1 cellular context compared by ENCODE assay signal in genomic region chr11:133896642-133897330, GRCh38.
TF ChIP-seq lines count a peak whose summit lies in the region.

No MANE protein-coding gene starts in this region.

TF ChIP-seq in H1, 55 proteins besides CTCF, POLR2A, EP300 and RAD21:
- TF ChIP-seq SRF (IDR thresholded peaks at IDR 0.05; ENCODE audit: low read depth, low read length) (no peak), NANOG (IDR thresholded peaks at IDR 0.05; ENCODE audit: insufficient read depth, low read depth, low read length, poor library complexity, severe bottlenecking) (no peak), RXRA (IDR thresholded peaks at IDR 0.05; ENCODE audit: insufficient read depth, low read depth, low read length) (no peak), CHD2 (IDR thresholded peaks at IDR 0.05; ENCODE audit: low read length) (no peak), YY1 (IDR thresholded peaks at IDR 0.05; ENCODE audit: low read depth, low read length) (no peak), NRF1 (IDR thresholded peaks at IDR 0.05; ENCODE audit: low read depth, low read length) (no peak), JUN (IDR thresholded peaks at IDR 0.05; ENCODE audit: low read depth, low read length) (no peak), CHD1 (IDR thresholded peaks at IDR 0.05; ENCODE audit: low read depth, low read length) (no peak), CBX5 (IDR thresholded peaks at IDR 0.05; ENCODE audit: low read depth, low read length) (no peak), EGR1 (IDR thresholded peaks at IDR 0.05; ENCODE audit: borderline replicate concordance, low read depth, low read length) (no peak), SUZ12 (IDR thresholded peaks at IDR 0.05; ENCODE audit: low read length) (no peak), TAF7 (optimal IDR thresholded peaks at IDR 0.05; ENCODE audit: borderline replicate concordance, low read depth, low read length) (no peak)
- TF ChIP-seq, protein P1, sequence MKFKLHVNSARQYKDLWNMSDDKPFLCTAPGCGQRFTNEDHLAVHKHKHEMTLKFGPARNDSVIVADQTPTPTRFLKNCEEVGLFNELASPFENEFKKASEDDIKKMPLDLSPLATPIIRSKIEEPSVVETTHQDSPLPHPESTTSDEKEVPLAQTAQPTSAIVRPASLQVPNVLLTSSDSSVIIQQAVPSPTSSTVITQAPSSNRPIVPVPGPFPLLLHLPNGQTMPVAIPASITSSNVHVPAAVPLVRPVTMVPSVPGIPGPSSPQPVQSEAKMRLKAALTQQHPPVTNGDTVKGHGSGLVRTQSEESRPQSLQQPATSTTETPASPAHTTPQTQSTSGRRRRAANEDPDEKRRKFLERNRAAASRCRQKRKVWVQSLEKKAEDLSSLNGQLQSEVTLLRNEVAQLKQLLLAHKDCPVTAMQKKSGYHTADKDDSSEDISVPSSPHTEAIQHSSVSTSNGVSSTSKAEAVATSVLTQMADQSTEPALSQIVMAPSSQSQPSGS (IDR thresholded peaks at IDR 0.05; ENCODE audit: low read length), result no peak
